17 cellular contexts compared by ENCODE assay signal in genomic region chr2:16386431-16386830, GRCh38.
"Had no signal": no experiment of that assay in that cellular context is flagged by ENCODE, and none has a peak within 500 bp of the region (broad histone marks: within the 10 kb centered on the region; RNA-seq: fewer than 3 reads in every experiment).

No MANE protein-coding gene starts in this region.

- H3K36me3 Mint-ChIP-seq: naive B cell had no signal

- DNase-seq: cortex of kidney; dorsolateral prefrontal cortex; effector CD8-positive, alpha-beta T cell; islet precursor cell; mesendoderm; naive B cell; sigmoid colon; stimulated activated CD4-positive, alpha-beta T cell treated with anti-CD3 and anti-CD28 coated beads, Interleukin-2, amount 100 ng/mL, for 24 hours; stimulated activated naive CD4-positive, alpha-beta T cell; stomach; substantia nigra; transverse colon had no signal

- H3K9me3 ChIP-seq: prostate gland, sigmoid colon, stomach, thoracic aorta, transverse colon had no signal

- H3K27me3 ChIP-seq: sigmoid colon, stomach, transverse colon had no signal

- H3K9me3 Mint-ChIP-seq: nephron had no signal

- H3K27ac Mint-ChIP-seq: naive B cell had no signal

- H3K4me1 ChIP-seq: parathyroid adenoma, prostate gland, sigmoid colon, stomach, transverse colon had no signal

- H3K9ac ChIP-seq: parathyroid adenoma had no signal

- H3K4me3 Mint-ChIP-seq: naive B cell, nephron had no signal

- H3K4me1 Mint-ChIP-seq: naive B cell, nephron had no signal

- H2AFZ ChIP-seq: parathyroid adenoma had no signal

- H3K27ac ChIP-seq: dorsolateral prefrontal cortex, parathyroid adenoma, prostate gland, sigmoid colon, skin epidermis, stomach, thoracic aorta, transverse colon had no signal

- H3K36me3 ChIP-seq: prostate gland, sigmoid colon, stomach, thoracic aorta, transverse colon had no signal

- H3K4me3 ChIP-seq: dorsolateral prefrontal cortex, prostate gland, sigmoid colon, skin epidermis, stomach, thoracic aorta, transverse colon had no signal
